Comparison of ENCODE assay signal across 14 cellular contexts in genomic region chr20:36969050-36969449, GRCh38. TPM values are rescaled to one million over a fixed set of nuclear protein-coding genes. Genes with fewer than 3 reads are reported as not detected.
DNase-seq lines count a peak whose midpoint lies in the region; ATAC-seq and TF ChIP-seq lines count a peak whose summit lies in the region.
"Had no signal": no experiment of that assay in that cellular context is flagged by ENCODE, and none has a peak within 500 bp of the region (broad histone marks: within the 10 kb centered on the region; RNA-seq: fewer than 3 reads in every experiment).

No MANE protein-coding gene starts in this region.

- peak overlapping the region; percentile 44 for H3K27ac Mint-ChIP-seq in activated naive CD8-positive, alpha-beta T cell treated with anti-CD3 and anti-CD28 coated beads, Interleukin-2, amount 50 U/mL, for 24 hours
- peak overlapping the region; percentile 79 to 83 for H3K27ac Mint-ChIP-seq in natural killer cell
- H3K27ac Mint-ChIP-seq: neural progenitor cell had no signal

- ATAC-seq in activated naive CD8-positive, alpha-beta T cell treated with anti-CD3 and anti-CD28 coated beads, Interleukin-2, amount 50 U/mL, for 24 hours, result no peak
- no peak for ATAC-seq in natural killer cell
- no peak for ATAC-seq in SK-N-SH treated with all-trans-retinoic acid at 6 μM for 48 hours
- ATAC-seq: esophagus mucosa had no signal

- in situ Hi-C loops in KBM-7 (cut with MboI; ENCODE audit: low pct_unique_long_range_greater_than_20kb, low sequenced_read_pairs), result no loop called here

- no peaks in the 10 kb centered on the region for H3K36me3 Mint-ChIP-seq in activated naive CD8-positive, alpha-beta T cell treated with anti-CD3 and anti-CD28 coated beads, Interleukin-2, amount 50 U/mL, for 24 hours (ENCODE audit: low read depth)
- no peaks in the 10 kb centered on the region for H3K36me3 Mint-ChIP-seq in natural killer cell
- H3K36me3 Mint-ChIP-seq: neural progenitor cell had no signal

- H3K4me3 Mint-ChIP-seq in activated naive CD8-positive, alpha-beta T cell treated with anti-CD3 and anti-CD28 coated beads, Interleukin-2, amount 50 U/mL, for 24 hours, result peak overlapping the region; percentile 56
- peak overlapping the region; percentile 72 for H3K4me3 Mint-ChIP-seq in natural killer cell
- H3K4me3 Mint-ChIP-seq: neural progenitor cell had no signal

- peak; percentile 16 for DNase-seq in NOMO-1 treated with DMSO at 0.1 percent for 48 hours (lab: John Stamatoyannopoulos, UW; ENCODE audit: unreplicated experiment)
- DNase-seq in NOMO-1 treated with dmso at 0.1 percent for 144 hours (lab: John Stamatoyannopoulos, UW; ENCODE audit: unreplicated experiment), result no peak
- DNase-seq in activated naive CD8-positive, alpha-beta T cell treated with anti-CD3 and anti-CD28 coated beads, Interleukin-2, amount 50 U/mL, for 24 hours, result no peak
- DNase-seq in natural killer cell, result no peak
- DNase-seq in activated gamma-delta T cell (lab: John Stamatoyannopoulos, UW), result no peak
- DNase-seq in KBM-7, result no peak
- DNase-seq: Calu3, NCI-H2171 treated with DMSO at 0.1 percent for 48 hours, SW 1271 had no signal

- H3K9me3 Mint-ChIP-seq in activated naive CD8-positive, alpha-beta T cell treated with anti-CD3 and anti-CD28 coated beads, Interleukin-2, amount 50 U/mL, for 24 hours, result no peaks in the 10 kb centered on the region
- H3K9me3 Mint-ChIP-seq in natural killer cell, result no peaks in the 10 kb centered on the region
- H3K9me3 Mint-ChIP-seq: neural progenitor cell had no signal

- H3K4me1 Mint-ChIP-seq in activated naive CD8-positive, alpha-beta T cell treated with anti-CD3 and anti-CD28 coated beads, Interleukin-2, amount 50 U/mL, for 24 hours, result peaks cover 55% of the 10 kb centered on the region
- peaks cover 27 to 38% of the 10 kb centered on the region in 2 donors for H3K4me1 Mint-ChIP-seq in natural killer cell

- intact Hi-C loops in natural killer cell (cut with micrococcal nuclease), result no loop called here

- no peaks in the 10 kb centered on the region for H3K27me3 Mint-ChIP-seq in activated naive CD8-positive, alpha-beta T cell treated with anti-CD3 and anti-CD28 coated beads, Interleukin-2, amount 50 U/mL, for 24 hours
- no peaks in the 10 kb centered on the region for H3K27me3 Mint-ChIP-seq in natural killer cell (ENCODE audit: low read depth in 2 of 2)

- no peaks in the 10 kb centered on the region for H3K36me3 ChIP-seq in KOPT-K1 (ENCODE audit: insufficient read depth, low read length)
- H3K36me3 ChIP-seq: neural progenitor cell had no signal

- H3K9me3 ChIP-seq in KOPT-K1 (ENCODE audit: insufficient read depth, low read length, poor library complexity, severe bottlenecking), result peaks cover 11% of the 10 kb centered on the region

- peak overlapping the region; percentile 69 for H3K27ac ChIP-seq in KOPT-K1 (ENCODE audit: low read depth, low read length, poor library complexity, severe bottlenecking)
- H3K27ac ChIP-seq: 22Rv1, neural progenitor cell had no signal

- no peak for TF ChIP-seq CTCF in natural killer cell (IDR thresholded peaks at IDR 0.05)

TF ChIP-seq in SK-N-SH treated with all-trans-retinoic acid at 6 μM for 48 hours, 23 proteins besides CTCF, POLR2A, EP300 and RAD21:
- no peak for TF ChIP-seq CREB5 (CRISPR knock-in tag; IDR thresholded peaks at IDR 0.05; ENCODE audit: low read depth)
- no peak for TF ChIP-seq ISL1 (CRISPR knock-in tag; IDR thresholded peaks at IDR 0.05)

RNA-seq across cellular contexts. Expression of gene SAMHD1, which starts 17.5 kb away (rescaled TPM):
- total RNA-seq in natural killer cell, result 100 to 1,000 TPM; 237 to 279 (median 270) TPM
